19 cellular contexts compared by ENCODE assay signal in genomic region chr12:100927825-100928224, GRCh38.
A peak's percentile ranks its signal among the peaks of the same experiment; 100 is the strongest.
DNase-seq lines count a peak whose midpoint lies in the region; ATAC-seq and TF ChIP-seq lines count a peak whose summit lies in the region.
"Had no signal": no experiment of that assay in that cellular context is flagged by ENCODE, and none has a peak within 500 bp of the region (broad histone marks: within the 10 kb centered on the region; RNA-seq: fewer than 3 reads in every experiment).

No MANE protein-coding gene starts in this region.

- H3K4me3 ChIP-seq in epithelial cell of esophagus (ENCODE audit: low read length) (no peak overlapping the region), retinal pigment epithelial cell (ENCODE audit: low read length) (no peak overlapping the region)

- ATAC-seq in GM21526 (IDR thresholded peaks at IDR 0.05; ENCODE audit: low FRiP score, unreplicated experiment) = no peak
- ATAC-seq: activated CD8-positive, alpha-beta memory T cell treated with anti-CD3 and anti-CD28 coated beads, Interleukin-2, amount 10 ng/mL, durations not matched to agents 7 days and 5 days; left lobe of liver; Panc1 had no signal

- DNase-seq in GM03348 (ENCODE audit: low spot score) (peak; percentile 48), RKO (ENCODE audit: low spot score) (peak; percentile 82), epithelial cell of esophagus (ENCODE audit: low read depth) (peak; percentile 89), retinal pigment epithelial cell (ENCODE audit: low read depth) (peak; percentile 14), NCI-H2107 treated with DMSO at 0.1 percent for 48 hours (lab: John Stamatoyannopoulos, UW; ENCODE audit: unreplicated experiment) (no peak), mucosa of gallbladder (ENCODE audit: low spot score) (no peak), NCI-H1092 treated with DMSO at 0.1 percent for 48 hours (lab: John Stamatoyannopoulos, UW) (no peak)
- DNase-seq: activated CD4-positive, CD25-positive, alpha-beta regulatory T cell; activated CD8-positive, alpha-beta memory T cell treated with anti-CD3 and anti-CD28 coated beads, Interleukin-2, amount 10 ng/mL, durations not matched to agents 7 days and 5 days; activated gamma-delta T cell treated with Interleukin-2 at 50 U/mL for 16 hours; CD4-positive, alpha-beta T cell; central memory CD4-positive, alpha-beta T cell; Kasumi-1; NCI-H187; NCI-H524; posterior cingulate gyrus had no signal

- no peak for TF ChIP-seq CTCF in epithelial cell of esophagus (IDR thresholded peaks at IDR 0.05; ENCODE audit: insufficient read depth, low read depth, low read length, missing control alignments)
- no peak for TF ChIP-seq CTCF in retinal pigment epithelial cell (conservative IDR thresholded peaks at IDR 0.05; ENCODE audit: low read depth, low read length)

Comparison
In these comparisons a context has a peak if more than half of its experiments do, and no peak if none do; other contexts are left out.
1. DNase-seq: peak in GM03348 (single experiment), RKO (single experiment), epithelial cell of esophagus (single experiment) and retinal pigment epithelial cell (single experiment); none in NCI-H2107 treated with DMSO at 0.1 percent for 48 hours (single experiment), mucosa of gallbladder (single experiment) and NCI-H1092 treated with DMSO at 0.1 percent for 48 hours (single experiment).